In genomic region chr5:170860415-170860814, GRCh38 we compare ENCODE assay signal across 21 cellular contexts. TPM values are rescaled to one million over a fixed set of nuclear protein-coding genes. Genes with fewer than 3 reads are reported as not detected.
A peak's percentile ranks its signal among the peaks of the same experiment; 100 is the strongest.
DNase-seq lines count a peak whose midpoint lies in the region; ATAC-seq and TF ChIP-seq lines count a peak whose summit lies in the region.
"Had no signal": no experiment of that assay in that cellular context is flagged by ENCODE, and none has a peak within 500 bp of the region (broad histone marks: within the 10 kb centered on the region; RNA-seq: fewer than 3 reads in every experiment).

No MANE protein-coding gene starts in this region.

- peak overlapping the region; percentile 83 for H3K4me3 Mint-ChIP-seq in HFFc6
- peak overlapping the region; percentile 96 for H3K4me3 Mint-ChIP-seq in endothelial cell (ENCODE audit: unreplicated experiment)
- H3K4me3 Mint-ChIP-seq in nephron = peak overlapping the region; percentile 86 to 92 (median 91)
- peak overlapping the region; percentile 88 for H3K4me3 Mint-ChIP-seq in type B pancreatic cell

- peaks cover 14% of the 10 kb centered on the region for H3K36me3 Mint-ChIP-seq in HFFc6 (ENCODE audit: low read depth)
- H3K36me3 Mint-ChIP-seq in endothelial cell (ENCODE audit: low read depth, unreplicated experiment) = peaks cover 12% of the 10 kb centered on the region
- H3K36me3 Mint-ChIP-seq in nephron (ENCODE audit: low read depth) = peaks cover 15% of the 10 kb centered on the region
- H3K36me3 Mint-ChIP-seq in type B pancreatic cell = peaks cover 8% of the 10 kb centered on the region

- ATAC-seq in upper lobe of left lung (ENCODE audit: low FRiP score in 2 of 2) = no peak

- H3K27me3 ChIP-seq in uterus (no peaks in the 10 kb centered on the region), upper lobe of left lung (peaks cover 0 to 7% (median 2%) of the 10 kb centered on the region in 4 donors)
- H3K27me3 ChIP-seq: BE2C had no signal

- H3K4me3 ChIP-seq in uterus (no peak overlapping the region), upper lobe of left lung (no peak overlapping the region)
- H3K4me3 ChIP-seq: PC-9 had no signal

- TF ChIP-seq CTCF in HFFc6 (IDR thresholded peaks at IDR 0.05) (no peak), endothelial cell (IDR thresholded peaks at IDR 0.05; ENCODE audit: unreplicated experiment) (no peak), nephron (IDR thresholded peaks at IDR 0.05; ENCODE audit: unreplicated experiment in 3 of 3) (no peak), type B pancreatic cell (conservative IDR thresholded peaks at IDR 0.05) (no peak), uterus (IDR thresholded peaks at IDR 0.05) (no peak), upper lobe of left lung (IDR thresholded peaks at IDR 0.05) (no peak)

- TF ChIP-seq EP300 in upper lobe of left lung (IDR thresholded peaks at IDR 0.05) = no peak

- H3K9me3 Mint-ChIP-seq in HFFc6 = peaks cover 29% of the 10 kb centered on the region
- H3K9me3 Mint-ChIP-seq in endothelial cell (ENCODE audit: unreplicated experiment) = no peaks in the 10 kb centered on the region
- peaks cover 23% of the 10 kb centered on the region for H3K9me3 Mint-ChIP-seq in nephron
- peaks cover 12% of the 10 kb centered on the region for H3K9me3 Mint-ChIP-seq in type B pancreatic cell

- H3K27me3 Mint-ChIP-seq in HFFc6 (ENCODE audit: insufficient read depth) (no peaks in the 10 kb centered on the region; the same call in 1 of the 2 replicates), endothelial cell (ENCODE audit: unreplicated experiment) (peaks cover 6% of the 10 kb centered on the region), nephron (ENCODE audit: low read depth) (no peaks in the 10 kb centered on the region), type B pancreatic cell (peaks cover 6% of the 10 kb centered on the region)

- H3K4me1 Mint-ChIP-seq in HFFc6 (ENCODE audit: low read depth) (peaks cover 20% of the 10 kb centered on the region), endothelial cell (ENCODE audit: unreplicated experiment) (peaks cover 7% of the 10 kb centered on the region), nephron (peaks cover 22% of the 10 kb centered on the region), type B pancreatic cell (ENCODE audit: unreplicated experiment) (peaks cover 12% of the 10 kb centered on the region)

- peaks cover 0 to 13% of the 10 kb centered on the region in 2 donors for H3K9me3 ChIP-seq in uterus
- H3K9me3 ChIP-seq in upper lobe of left lung = peaks cover 0 to 15% (median 11%) of the 10 kb centered on the region in 4 donors

- H3K36me3 ChIP-seq in uterus (no peaks in the 10 kb centered on the region), upper lobe of left lung (no peaks in the 10 kb centered on the region)
- H3K36me3 ChIP-seq: BE2C had no signal

- H3K27ac ChIP-seq in uterus (no peak overlapping the region), upper lobe of left lung (no peak overlapping the region)
- H3K27ac ChIP-seq: PC-9 had no signal

- intact Hi-C loops in uterus (cut with DNase I; ENCODE audit: low total_unique reads) = no loop called here

- H3K4me1 ChIP-seq in uterus (no peaks in the 10 kb centered on the region), upper lobe of left lung (peaks cover 0 to 20% (median 6%) of the 10 kb centered on the region in 4 donors)
- H3K4me1 ChIP-seq: BE2C had no signal

- TF ChIP-seq POLR2A in uterus (IDR thresholded peaks at IDR 0.05) (no peak), upper lobe of left lung (IDR thresholded peaks at IDR 0.05) (no peak)

- no peak for DNase-seq in HFFc6
- no peak for DNase-seq in endothelial cell (ENCODE audit: low spot score)
- DNase-seq in type B pancreatic cell (ENCODE audit: extremely low spot score, unreplicated experiment) = no peak
- no peak for DNase-seq in uterus
- no peak for DNase-seq in NCI-H1417 (lab: John Stamatoyannopoulos, UW)
- DNase-seq in upper lobe of left lung = no peak
- DNase-seq: BE2C, DMS79, MM.1S, NCI-H1048, NCI-H1436, NCI-H187 treated with DMSO at 0.1 percent for 48 hours, NCI-H2107, NCI-H446 treated with DMSO at 0.1 percent for 48 hours, NCI-H69, PC-9, RPMI8226, SHP77 had no signal

- no peak overlapping the region for H3K27ac Mint-ChIP-seq in HFFc6
- no peak overlapping the region for H3K27ac Mint-ChIP-seq in endothelial cell (ENCODE audit: unreplicated experiment)
- no peak overlapping the region for H3K27ac Mint-ChIP-seq in nephron
- peak overlapping the region; percentile 74 for H3K27ac Mint-ChIP-seq in type B pancreatic cell

RNA-seq across cellular contexts. Expression of gene RANBP17, which starts 1.4 kb away (rescaled TPM):
- total RNA-seq in HFFc6 (2021; fragmentation: NEBNext Ultra II Directional; extraction: Animal tissue kit (Norgen Biotek cat#: 25700)) = 1 to 10 TPM; 3.3 to 7.2 (median 4.9) TPM
- total RNA-seq in endothelial cell (ENCODE audit: unreplicated experiment) = 22.7 TPM
- total RNA-seq in type B pancreatic cell (ENCODE audit: low replicate concordance) = 22.0 and 24.1 TPM in 2 replicates
- 10 to 100 TPM in 2 of 4 donors, 1 to 10 TPM in 2; 1.8 to 72.8 (median 7.6) TPM for total RNA-seq in uterus
- total RNA-seq in upper lobe of left lung = 10 to 100 TPM; 12.6 to 81.4 (median 23.9) TPM
- total RNA-seq: A673, H4 had no signal
